Comparison of ENCODE assay signal across 9 cellular contexts in genomic region chr1:208475951-208476824, GRCh38.
DNase-seq lines count a peak whose midpoint lies in the region; ATAC-seq and TF ChIP-seq lines count a peak whose summit lies in the region.
"Had no signal": no experiment of that assay in that cellular context is flagged by ENCODE, and none has a peak within 500 bp of the region (broad histone marks: within the 10 kb centered on the region; RNA-seq: fewer than 3 reads in every experiment).

No MANE protein-coding gene starts in this region.

- H3K4me3 ChIP-seq in fibroblast of lung (replicated peaks in 1 of 4; ENCODE audit: control extremely low read depth in 1 of 4, insufficient read depth in 1 of 4, low read depth in 3 of 4, low read length in 4 of 4): no peak overlapping the region

- H3K27ac ChIP-seq in fibroblast of lung (ENCODE audit: insufficient read depth, low read length): no peak overlapping the region

- no peaks in the 10 kb centered on the region for H3K4me1 ChIP-seq in fibroblast of lung (ENCODE audit: control insufficient read depth, extremely low read depth, insufficient read depth, low read length)

- ATAC-seq in GM19324 (IDR thresholded peaks at IDR 0.05; ENCODE audit: low FRiP score, unreplicated experiment): no peak

- no peak overlapping the region for H3K9ac ChIP-seq in fibroblast of lung (ENCODE audit: insufficient read depth, low read length)

- no peaks in the 10 kb centered on the region for H3K36me3 ChIP-seq in fibroblast of lung (ENCODE audit: control insufficient read depth, insufficient read depth, low read length)

- no peak overlapping the region for H3K4me2 ChIP-seq in fibroblast of lung (ENCODE audit: extremely low read depth, insufficient read depth, low read length)

- DNase-seq in AG20443 (ENCODE audit: low spot score) (peak; percentile 14), NCI-H2196 treated with DMSO at 0.1 percent for 48 hours (lab: John Stamatoyannopoulos, UW; ENCODE audit: unreplicated experiment) (peak; percentile 92), fibroblast of lung (ENCODE audit: low read depth in 2 of 2) (peak; percentile 6 to 51), mucosa of gallbladder (ENCODE audit: low spot score) (peak; percentile 60), NCI-H1048 (lab: John Stamatoyannopoulos, UW) (no peak), cerebellar cortex (ENCODE audit: low spot score) (no peak), NCI-H187 (lab: John Stamatoyannopoulos, UW) (no peak)
- DNase-seq: cerebellar nuclear complex had no signal

- no peaks in the 10 kb centered on the region for H3K9me3 ChIP-seq in fibroblast of lung (ENCODE audit: control insufficient read depth, insufficient read depth, low read depth, low read length)

- H4K20me1 ChIP-seq in fibroblast of lung (ENCODE audit: control insufficient read depth, extremely low read depth, insufficient read depth, low read length): no peaks in the 10 kb centered on the region

- no peak overlapping the region for H2AFZ ChIP-seq in fibroblast of lung (ENCODE audit: low read length)

- peak; percentile 14 to 27 for TF ChIP-seq CTCF in fibroblast of lung (conservative IDR thresholded peaks at IDR 0.05 in 1 of 2, IDR thresholded peaks at IDR 0.05 in 1 of 2; ENCODE audit: low read depth in 1 of 2, low read length in 2 of 2)

- H3K27me3 ChIP-seq in fibroblast of lung (ENCODE audit: control insufficient read depth, insufficient read depth, low read length): no peaks in the 10 kb centered on the region

- H3K79me2 ChIP-seq in fibroblast of lung (ENCODE audit: control insufficient read depth, insufficient read depth, low read length): no peaks in the 10 kb centered on the region

Comparison
In these comparisons a context has a peak if more than half of its experiments do, and no peak if none do; other contexts are left out.
1. DNase-seq: peak in AG20443 (single experiment), NCI-H2196 treated with DMSO at 0.1 percent for 48 hours (single experiment), fibroblast of lung (2 of 2) and mucosa of gallbladder (single experiment); none in NCI-H1048 (single experiment), cerebellar cortex (single experiment) and NCI-H187 (0 of 2).